Comparison of ENCODE assay signal across 8 cellular contexts in genomic region chr9:79686381-79687130, GRCh38.
A peak's percentile ranks its signal among the peaks of the same experiment; 100 is the strongest.
DNase-seq lines count a peak whose midpoint lies in the region; ATAC-seq, FAIRE-seq and TF ChIP-seq lines count a peak whose summit lies in the region.

No MANE protein-coding gene starts in this region.

- no peak overlapping the region for H3K4me3 ChIP-seq in AG09309 (ENCODE audit: control insufficient read depth, low read depth, low read length)

- FAIRE-seq in H54 (lab: Jason Lieb, UNC) = peak; percentile 96

- DNase-seq in AG09309 (ENCODE audit: low read depth) (peak; percentile 88), H54 (ENCODE audit: insufficient read length, low spot score) (peak; percentile 69), amniotic epithelial cell (ENCODE audit: low read depth) (peak; percentile 53), iris pigment epithelial cell (ENCODE audit: low read depth) (peak; percentile 90), DMS53 treated with DMSO at 0.1 percent for 48 hours (lab: John Stamatoyannopoulos, UW; ENCODE audit: unreplicated experiment) (no peak), NCI-H510A treated with DMSO at 0.1 percent for 48 hours (lab: John Stamatoyannopoulos, UW) (no peak)
- DNase-seq in activated CD4-positive, CD25-positive, alpha-beta regulatory T cell treated with anti-CD3 and anti-CD28 coated beads, Interleukin-2, amount 50 U/mL, for 72 hours = no peak

- peak; percentile 2 for TF ChIP-seq CTCF in AG09309 (IDR thresholded peaks at IDR 0.05; ENCODE audit: control insufficient read depth, insufficient read depth, low read depth, low read length, missing control alignments)

- no peak for ATAC-seq in GM21619 (IDR thresholded peaks at IDR 0.05; ENCODE audit: unreplicated experiment)

- TF ChIP-seq POLR2A in H54 (IDR thresholded peaks at IDR 0.05; ENCODE audit: low read depth, low read length) = no peak

Comparison
In these comparisons a context has a peak if more than half of its experiments do, and no peak if none do; other contexts are left out.
1. DNase-seq: peak in AG09309 (single experiment), H54 (single experiment), amniotic epithelial cell (single experiment) and iris pigment epithelial cell (single experiment); none in DMS53 treated with DMSO at 0.1 percent for 48 hours (single experiment), NCI-H510A treated with DMSO at 0.1 percent for 48 hours (single experiment) and activated CD4-positive, CD25-positive, alpha-beta regulatory T cell treated with anti-CD3 and anti-CD28 coated beads, Interleukin-2, amount 50 U/mL, for 72 hours (single experiment).